ENCODE assay signal across 1 cellular context in genomic region chr2:128305555-128306080, GRCh38.
TF ChIP-seq lines count a peak whose summit lies in the region.

No MANE protein-coding gene starts in this region.

TF ChIP-seq in HepG2, 621 proteins besides CTCF, POLR2A, EP300 and RAD21 (continued from another document and continues in another):
- no peak for TF ChIP-seq STAT6 (CRISPR knock-in tag; IDR thresholded peaks at IDR 0.05; ENCODE audit: borderline replicate concordance)
- no peak for TF ChIP-seq KAT2B (IDR thresholded peaks at IDR 0.05; ENCODE audit: borderline replicate concordance, low read depth, low read length)
- no peak for TF ChIP-seq HNF4A (CRISPR knock-in tag; IDR thresholded peaks at IDR 0.05)
- TF ChIP-seq RELA (CRISPR knock-in tag; IDR thresholded peaks at IDR 0.05), result no peak
- TF ChIP-seq ZNF747 (CRISPR knock-in tag; IDR thresholded peaks at IDR 0.05; ENCODE audit: borderline replicate concordance), result no peak
- TF ChIP-seq RAD51 (IDR thresholded peaks at IDR 0.05; ENCODE audit: borderline replicate concordance), result no peak
- no peak for TF ChIP-seq U2AF1 (optimal IDR thresholded peaks at IDR 0.05; ENCODE audit: low read depth, low read length)
- TF ChIP-seq ZNF260 (CRISPR knock-in tag; IDR thresholded peaks at IDR 0.05; ENCODE audit: borderline replicate concordance, low read depth), result no peak
- no peak for TF ChIP-seq GLI4 (CRISPR knock-in tag; IDR thresholded peaks at IDR 0.05; ENCODE audit: borderline replicate concordance)
- TF ChIP-seq, protein P1, sequence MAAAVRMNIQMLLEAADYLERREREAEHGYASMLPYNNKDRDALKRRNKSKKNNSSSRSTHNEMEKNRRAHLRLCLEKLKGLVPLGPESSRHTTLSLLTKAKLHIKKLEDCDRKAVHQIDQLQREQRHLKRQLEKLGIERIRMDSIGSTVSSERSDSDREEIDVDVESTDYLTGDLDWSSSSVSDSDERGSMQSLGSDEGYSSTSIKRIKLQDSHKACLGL (CRISPR knock-in tag; IDR thresholded peaks at IDR 0.05), result no peak
- TF ChIP-seq CCDC6 (CRISPR knock-in tag; IDR thresholded peaks at IDR 0.05), result no peak
- TF ChIP-seq DRAP1 (CRISPR knock-in tag; IDR thresholded peaks at IDR 0.05), result no peak
- no peak for TF ChIP-seq ZNF331 (CRISPR knock-in tag; IDR thresholded peaks at IDR 0.05)
- TF ChIP-seq HNF1B (CRISPR knock-in tag; IDR thresholded peaks at IDR 0.05), result no peak
- TF ChIP-seq TMF1 (CRISPR knock-in tag; IDR thresholded peaks at IDR 0.05; ENCODE audit: low read depth), result 0 out of 2 replicates have a peak, but pooled peaks have one; percentile 9
- no peak for TF ChIP-seq EZH2 (conservative IDR thresholded peaks at IDR 0.05; ENCODE audit: low read depth, low read length)
- no peak for TF ChIP-seq ZNF841 (CRISPR knock-in tag; IDR thresholded peaks at IDR 0.05; ENCODE audit: borderline replicate concordance)
- TF ChIP-seq SALL2 (CRISPR knock-in tag; IDR thresholded peaks at IDR 0.05), result no peak
- no peak for TF ChIP-seq SP4 (CRISPR knock-in tag; IDR thresholded peaks at IDR 0.05)
- TF ChIP-seq PHF8 (CRISPR knock-in tag; IDR thresholded peaks at IDR 0.05), result 0 out of 2 replicates have a peak, but pooled peaks have one; percentile 13
- 0 out of 2 replicates have a peak, but pooled peaks have one; percentile 20 for TF ChIP-seq ZNF619 (CRISPR knock-in tag; IDR thresholded peaks at IDR 0.05)
- no peak for TF ChIP-seq ZBTB26 (CRISPR knock-in tag; IDR thresholded peaks at IDR 0.05; ENCODE audit: borderline replicate concordance)
- no peak for TF ChIP-seq ZBTB21 (CRISPR knock-in tag; IDR thresholded peaks at IDR 0.05)
- no peak for TF ChIP-seq GFI1 (CRISPR knock-in tag; IDR thresholded peaks at IDR 0.05; ENCODE audit: borderline replicate concordance)
- TF ChIP-seq ERF (CRISPR knock-in tag; IDR thresholded peaks at IDR 0.05), result no peak
- TF ChIP-seq, protein P2, sequence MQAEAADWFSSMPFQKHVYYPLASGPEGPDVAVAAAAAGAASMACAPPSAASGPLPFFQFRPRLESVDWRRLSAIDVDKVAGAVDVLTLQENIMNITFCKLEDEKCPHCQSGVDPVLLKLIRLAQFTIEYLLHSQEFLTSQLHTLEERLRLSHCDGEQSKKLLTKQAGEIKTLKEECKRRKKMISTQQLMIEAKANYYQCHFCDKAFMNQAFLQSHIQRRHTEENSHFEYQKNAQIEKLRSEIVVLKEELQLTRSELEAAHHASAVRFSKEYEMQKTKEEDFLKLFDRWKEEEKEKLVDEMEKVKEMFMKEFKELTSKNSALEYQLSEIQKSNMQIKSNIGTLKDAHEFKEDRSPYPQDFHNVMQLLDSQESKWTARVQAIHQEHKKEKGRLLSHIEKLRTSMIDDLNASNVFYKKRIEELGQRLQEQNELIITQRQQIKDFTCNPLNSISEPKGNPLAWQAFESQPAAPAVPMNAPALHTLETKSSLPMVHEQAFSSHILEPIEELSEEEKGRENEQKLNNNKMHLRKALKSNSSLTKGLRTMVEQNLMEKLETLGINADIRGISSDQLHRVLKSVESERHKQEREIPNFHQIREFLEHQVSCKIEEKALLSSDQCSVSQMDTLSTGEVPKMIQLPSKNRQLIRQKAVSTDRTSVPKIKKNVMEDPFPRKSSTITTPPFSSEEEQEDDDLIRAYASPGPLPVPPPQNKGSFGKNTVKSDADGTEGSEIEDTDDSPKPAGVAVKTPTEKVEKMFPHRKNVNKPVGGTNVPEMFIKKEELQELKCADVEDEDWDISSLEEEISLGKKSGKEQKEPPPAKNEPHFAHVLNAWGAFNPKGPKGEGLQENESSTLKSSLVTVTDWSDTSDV (CRISPR knock-in tag; IDR thresholded peaks at IDR 0.05), result 0 out of 2 replicates have a peak, but pooled peaks have one; percentile 64
- TF ChIP-seq, protein P3, sequence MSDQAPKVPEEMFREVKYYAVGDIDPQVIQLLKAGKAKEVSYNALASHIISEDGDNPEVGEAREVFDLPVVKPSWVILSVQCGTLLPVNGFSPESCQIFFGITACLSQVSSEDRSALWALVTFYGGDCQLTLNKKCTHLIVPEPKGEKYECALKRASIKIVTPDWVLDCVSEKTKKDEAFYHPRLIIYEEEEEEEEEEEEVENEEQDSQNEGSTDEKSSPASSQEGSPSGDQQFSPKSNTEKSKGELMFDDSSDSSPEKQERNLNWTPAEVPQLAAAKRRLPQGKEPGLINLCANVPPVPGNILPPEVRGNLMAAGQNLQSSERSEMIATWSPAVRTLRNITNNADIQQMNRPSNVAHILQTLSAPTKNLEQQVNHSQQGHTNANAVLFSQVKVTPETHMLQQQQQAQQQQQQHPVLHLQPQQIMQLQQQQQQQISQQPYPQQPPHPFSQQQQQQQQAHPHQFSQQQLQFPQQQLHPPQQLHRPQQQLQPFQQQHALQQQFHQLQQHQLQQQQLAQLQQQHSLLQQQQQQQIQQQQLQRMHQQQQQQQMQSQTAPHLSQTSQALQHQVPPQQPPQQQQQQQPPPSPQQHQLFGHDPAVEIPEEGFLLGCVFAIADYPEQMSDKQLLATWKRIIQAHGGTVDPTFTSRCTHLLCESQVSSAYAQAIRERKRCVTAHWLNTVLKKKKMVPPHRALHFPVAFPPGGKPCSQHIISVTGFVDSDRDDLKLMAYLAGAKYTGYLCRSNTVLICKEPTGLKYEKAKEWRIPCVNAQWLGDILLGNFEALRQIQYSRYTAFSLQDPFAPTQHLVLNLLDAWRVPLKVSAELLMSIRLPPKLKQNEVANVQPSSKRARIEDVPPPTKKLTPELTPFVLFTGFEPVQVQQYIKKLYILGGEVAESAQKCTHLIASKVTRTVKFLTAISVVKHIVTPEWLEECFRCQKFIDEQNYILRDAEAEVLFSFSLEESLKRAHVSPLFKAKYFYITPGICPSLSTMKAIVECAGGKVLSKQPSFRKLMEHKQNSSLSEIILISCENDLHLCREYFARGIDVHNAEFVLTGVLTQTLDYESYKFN (CRISPR knock-in tag; conservative IDR thresholded peaks at IDR 0.05), result no peak
- TF ChIP-seq, protein P4, sequence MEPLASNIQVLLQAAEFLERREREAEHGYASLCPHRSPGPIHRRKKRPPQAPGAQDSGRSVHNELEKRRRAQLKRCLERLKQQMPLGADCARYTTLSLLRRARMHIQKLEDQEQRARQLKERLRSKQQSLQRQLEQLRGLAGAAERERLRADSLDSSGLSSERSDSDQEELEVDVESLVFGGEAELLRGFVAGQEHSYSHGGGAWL (CRISPR knock-in tag; IDR thresholded peaks at IDR 0.05), result 0 out of 2 replicates have a peak, but pooled peaks have one; percentile 28
- TF ChIP-seq GATAD2A (CRISPR knock-in tag; IDR thresholded peaks at IDR 0.05), result no peak
- TF ChIP-seq CERS6 (CRISPR knock-in tag; IDR thresholded peaks at IDR 0.05), result no peak
- no peak for TF ChIP-seq ELF4 (CRISPR knock-in tag; IDR thresholded peaks at IDR 0.05; ENCODE audit: borderline replicate concordance)
- TF ChIP-seq PHF20 (CRISPR knock-in tag; IDR thresholded peaks at IDR 0.05), result no peak
- no peak for TF ChIP-seq HIVEP1 (CRISPR knock-in tag; IDR thresholded peaks at IDR 0.05)
- no peak for TF ChIP-seq ZNF431 (CRISPR knock-in tag; IDR thresholded peaks at IDR 0.05; ENCODE audit: borderline replicate concordance, low read depth)
- no peak for TF ChIP-seq ZBTB3 (CRISPR knock-in tag; IDR thresholded peaks at IDR 0.05; ENCODE audit: borderline replicate concordance, low read depth)
- TF ChIP-seq AGO2 (optimal IDR thresholded peaks at IDR 0.05; ENCODE audit: low read depth, low read length), result peak; percentile 92
- no peak for TF ChIP-seq ZNF850 (CRISPR knock-in tag; conservative IDR thresholded peaks at IDR 0.05)
- TF ChIP-seq SPEN (CRISPR knock-in tag; IDR thresholded peaks at IDR 0.05; ENCODE audit: low read depth), result no peak
- no peak for TF ChIP-seq ZNF430 (CRISPR knock-in tag; IDR thresholded peaks at IDR 0.05)
- no peak for TF ChIP-seq ZNF709 (CRISPR knock-in tag; IDR thresholded peaks at IDR 0.05)
- TF ChIP-seq ZNF607 (CRISPR knock-in tag; IDR thresholded peaks at IDR 0.05; ENCODE audit: borderline replicate concordance), result no peak
- no peak for TF ChIP-seq RARA (CRISPR knock-in tag; IDR thresholded peaks at IDR 0.05)
- no peak for TF ChIP-seq ATRX (CRISPR knock-in tag; IDR thresholded peaks at IDR 0.05; ENCODE audit: borderline replicate concordance)
- TF ChIP-seq ZNF10 (CRISPR knock-in tag; IDR thresholded peaks at IDR 0.05; ENCODE audit: borderline replicate concordance, low read depth), result no peak
- TF ChIP-seq DR1 (CRISPR knock-in tag; IDR thresholded peaks at IDR 0.05), result no peak
- TF ChIP-seq RFXANK (CRISPR knock-in tag; IDR thresholded peaks at IDR 0.05), result no peak
- no peak for TF ChIP-seq RBAK (CRISPR knock-in tag; IDR thresholded peaks at IDR 0.05)
- TF ChIP-seq ZBTB33 (CRISPR knock-in tag; IDR thresholded peaks at IDR 0.05), result peak; percentile 39; the same call in 1 of the 2 replicates
- TF ChIP-seq HMGA1 (CRISPR knock-in tag; conservative IDR thresholded peaks at IDR 0.05), result no peak
- no peak for TF ChIP-seq AHR (CRISPR knock-in tag; IDR thresholded peaks at IDR 0.05)
- TF ChIP-seq SRSF1 (optimal IDR thresholded peaks at IDR 0.05; ENCODE audit: low read depth, low read length), result peak; percentile 3
- TF ChIP-seq ZBTB2 (CRISPR knock-in tag; IDR thresholded peaks at IDR 0.05; ENCODE audit: low read depth), result no peak
